Comparison of ENCODE assay signal across 8 cellular contexts in genomic region chr3:138417559-138417982, GRCh38. TPM values are rescaled to one million over a fixed set of nuclear protein-coding genes. Genes with fewer than 3 reads are reported as not detected.
DNase-seq lines count a peak whose midpoint lies in the region; ATAC-seq, FAIRE-seq and TF ChIP-seq lines count a peak whose summit lies in the region.

No MANE protein-coding gene starts in this region.

- peaks cover 2% of the 10 kb centered on the region for H3K27me3 ChIP-seq in fibroblast of lung (ENCODE audit: control insufficient read depth, insufficient read depth, low read length)

- no peak overlapping the region for H3K4me3 Mint-ChIP-seq in nephron

- H3K36me3 ChIP-seq in fibroblast of lung (ENCODE audit: control insufficient read depth, insufficient read depth, low read length): no peaks in the 10 kb centered on the region

- ATAC-seq in GM21515 (IDR thresholded peaks at IDR 0.05; ENCODE audit: unreplicated experiment): peak; percentile 67

- H3K4me1 ChIP-seq in fibroblast of lung (ENCODE audit: control insufficient read depth, extremely low read depth, insufficient read depth, low read length): no peaks in the 10 kb centered on the region

- TF ChIP-seq CTCF in D721Med (IDR thresholded peaks at IDR 0.05; ENCODE audit: insufficient read depth, missing control alignments) (peak; percentile 91), fibroblast of lung (conservative IDR thresholded peaks at IDR 0.05 in 1 of 2, IDR thresholded peaks at IDR 0.05 in 1 of 2; ENCODE audit: low read depth in 1 of 2, low read length in 2 of 2) (peak; percentile 98), nephron (IDR thresholded peaks at IDR 0.05; ENCODE audit: unreplicated experiment in 3 of 3) (peak; percentile 83 to 91 (median 88))

- H4K20me1 ChIP-seq in fibroblast of lung (ENCODE audit: control insufficient read depth, extremely low read depth, insufficient read depth, low read length): no peaks in the 10 kb centered on the region

- H3K4me1 Mint-ChIP-seq in nephron: peaks cover 21% of the 10 kb centered on the region

- H3K27ac ChIP-seq in fibroblast of lung (ENCODE audit: insufficient read depth, low read length): no peak overlapping the region

- H3K9ac ChIP-seq in fibroblast of lung (ENCODE audit: insufficient read depth, low read length): no peak overlapping the region

- H2AFZ ChIP-seq in fibroblast of lung (ENCODE audit: low read length): no peak overlapping the region

- no peak overlapping the region for H3K4me3 ChIP-seq in fibroblast of lung (replicated peaks in 1 of 4; ENCODE audit: control extremely low read depth in 1 of 4, insufficient read depth in 1 of 4, low read depth in 3 of 4, low read length in 4 of 4)

- peaks cover 14% of the 10 kb centered on the region for H3K27me3 Mint-ChIP-seq in nephron (ENCODE audit: low read depth)

- H3K36me3 Mint-ChIP-seq in nephron (ENCODE audit: low read depth): no peaks in the 10 kb centered on the region

- H3K4me2 ChIP-seq in fibroblast of lung (ENCODE audit: extremely low read depth, insufficient read depth, low read length): no peak overlapping the region

- DNase-seq in D721Med (ENCODE audit: insufficient read length, low spot score): peak; percentile 44
- DNase-seq in KG1 (lab: John Stamatoyannopoulos, UW): peak; percentile 36
- peak; percentile 37 for DNase-seq in OCI-M2 (lab: John Stamatoyannopoulos, UW; ENCODE audit: unreplicated experiment)
- peak; percentile 63 for DNase-seq in activated T-cell treated with anti-CD3 and anti-CD28 coated beads, Interleukin-2, amount 50 U/mL, for 1 hour
- DNase-seq in fibroblast of lung (ENCODE audit: low read depth in 2 of 2): peak; percentile 71 to 82
- DNase-seq in stimulated activated naive CD4-positive, alpha-beta T cell (lab: John Stamatoyannopoulos, UW): peak; percentile 7 to 62 (median 26)

- no peaks in the 10 kb centered on the region for H3K79me2 ChIP-seq in fibroblast of lung (ENCODE audit: control insufficient read depth, insufficient read depth, low read length)

- no peak for FAIRE-seq in D721Med (lab: Jason Lieb, UNC)

- no peaks in the 10 kb centered on the region for H3K9me3 ChIP-seq in fibroblast of lung (ENCODE audit: control insufficient read depth, insufficient read depth, low read depth, low read length)

- no peak overlapping the region for H3K27ac Mint-ChIP-seq in nephron

- peaks cover 2% of the 10 kb centered on the region for H3K9me3 Mint-ChIP-seq in nephron

RNA-seq across cellular contexts. Expression of gene ESYT3, which starts 16.8 kb away (rescaled TPM):
- total RNA-seq in fibroblast of lung: 0.17 and 0.51 TPM in 2 replicates
- 0.11 TPM in 1 of 2 replicates, not detected in the other for polyA plus RNA-seq in fibroblast of lung
- 0.18 TPM in 1 of 2 replicates, not detected in the other for polyA plus RNA-seq in fibroblast of lung (2012)
- not detected in 2 replicates for polyA minus RNA-seq in fibroblast of lung (ENCODE audit: low replicate concordance)

Comparison
In these comparisons a context has a peak if more than half of its experiments do, and no peak if none do; other contexts are left out.
1. DNase-seq: peak in every context shown above with its lines; median percentile 76 in fibroblast of lung; 63 in activated T-cell treated with anti-CD3 and anti-CD28 coated beads, Interleukin-2, amount 50 U/mL, for 1 hour; 44 in D721Med; 37 in OCI-M2; 36 in KG1; 26 in stimulated activated naive CD4-positive, alpha-beta T cell.